In the genomic region with DNA sequence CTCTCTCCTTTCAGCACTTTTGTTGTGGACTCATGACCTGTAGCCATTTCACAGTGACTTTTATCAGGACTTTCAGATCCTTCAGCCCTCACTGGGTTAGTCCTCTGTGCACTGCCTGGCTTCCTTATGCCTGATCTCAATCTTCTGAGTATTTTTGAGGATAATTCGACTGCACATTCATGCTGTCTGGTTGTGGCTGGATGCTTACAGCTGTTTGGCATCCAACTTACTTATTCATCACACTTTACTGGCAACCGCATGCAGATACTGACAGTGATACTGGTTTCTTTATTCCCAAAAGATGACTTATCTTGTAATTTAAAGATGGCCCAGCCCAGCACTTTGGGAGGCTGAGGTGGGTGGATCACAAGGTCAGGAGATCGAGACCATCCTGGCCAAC, we compare ENCODE assay signal across 24 cellular contexts.
A peak's percentile ranks its signal among the peaks of the same experiment; 100 is the strongest.
DNase-seq lines count a peak whose midpoint lies in the region; ATAC-seq and TF ChIP-seq lines count a peak whose summit lies in the region.
"Had no signal": no experiment of that assay in that cellular context is flagged by ENCODE, and none has a peak within 500 bp of the region (broad histone marks: within the 10 kb centered on the region; RNA-seq: fewer than 3 reads in every experiment).

No MANE protein-coding gene starts in this region.

- H3K9ac ChIP-seq in GM23248: no peak overlapping the region

- H3K9me3 ChIP-seq in GM23248 (ENCODE audit: low read depth): no peaks in the 10 kb centered on the region
- no peaks in the 10 kb centered on the region for H3K9me3 ChIP-seq in hepatocyte (ENCODE audit: low read depth)
- no peaks in the 10 kb centered on the region for H3K9me3 ChIP-seq in heart left ventricle
- H3K9me3 ChIP-seq: A549 had no signal

- no peaks in the 10 kb centered on the region for H3K36me3 Mint-ChIP-seq in CD14-positive monocyte
- H3K36me3 Mint-ChIP-seq: CD8-positive, alpha-beta memory T cell had no signal

- no peak overlapping the region for H3K27ac Mint-ChIP-seq in CD14-positive monocyte
- H3K27ac Mint-ChIP-seq: B cell; CD8-positive, alpha-beta memory T cell had no signal

- peaks cover 0 to 1% (median 0%) of the 10 kb centered on the region in 3 donors for H3K27me3 Mint-ChIP-seq in CD14-positive monocyte (ENCODE audit: low read depth in 3 of 3)

- H3K27me3 ChIP-seq in GM23248 (replicated peaks; ENCODE audit: insufficient read depth) (no peaks in the 10 kb centered on the region), hepatocyte (no peaks in the 10 kb centered on the region), heart left ventricle (no peaks in the 10 kb centered on the region)

- H3K9me2 ChIP-seq in GM23248 (ENCODE audit: insufficient read depth) (no peaks in the 10 kb centered on the region; the same call in 1 of the 2 replicates), hepatocyte (replicated peaks; ENCODE audit: insufficient read depth) (no peaks in the 10 kb centered on the region)

- no peaks in the 10 kb centered on the region for H3F3A ChIP-seq in GM23248 (ENCODE audit: insufficient read depth)

- H3K4me3 ChIP-seq in AG10803 (ENCODE audit: low read length) (no peak overlapping the region), GM23248 (no peak overlapping the region), hepatocyte (no peak overlapping the region), heart left ventricle (no peak overlapping the region)
- H3K4me3 ChIP-seq: A549, SK-N-MC had no signal

- no peak overlapping the region for H3K4me2 ChIP-seq in GM23248 (ENCODE audit: unreplicated experiment)
- H3K4me2 ChIP-seq in hepatocyte: no peak overlapping the region
- H3K4me2 ChIP-seq: A549 had no signal

- H2AFZ ChIP-seq in GM23248: no peak overlapping the region
- H2AFZ ChIP-seq in hepatocyte: no peak overlapping the region

- DNase-seq in AG10803 (ENCODE audit: low read depth) (peak; percentile 24), GM23248 (peak; percentile 53), amniotic epithelial cell (ENCODE audit: low read depth) (peak; percentile 57), hepatocyte (ENCODE audit: low spot score) (peak; percentile 36), CD14-positive monocyte (ENCODE audit: low spot score) (no peak), heart left ventricle (no peak)
- DNase-seq: CD8-positive, alpha-beta memory T cell; DMS79 treated with DMSO at 0.1 percent for 48 hours; H7; KBM-7; MM.1S; NCI-H1417 treated with DMSO at 0.1 percent for 48 hours; NCI-H1694 treated with DMSO at 0.1 percent for 48 hours; NCI-H2081; NCI-H2227 treated with DMSO at 0.1 percent for 48 hours; NCI-H510A; NCI-H69; SIG-M5 had no signal

- peaks cover 0 to 7% (median 5%) of the 10 kb centered on the region in 7 donors for H3K9me3 Mint-ChIP-seq in CD14-positive monocyte

- H3K27ac ChIP-seq in GM23248 (no peak overlapping the region), hepatocyte (no peak overlapping the region), heart left ventricle (no peak overlapping the region)
- H3K27ac ChIP-seq: A549, C4-2B, SK-N-MC had no signal

- H3K4me1 ChIP-seq in GM23248 (ENCODE audit: insufficient read depth): no peaks in the 10 kb centered on the region
- peaks cover 8% of the 10 kb centered on the region for H3K4me1 ChIP-seq in hepatocyte (ENCODE audit: insufficient read depth)
- H3K4me1 ChIP-seq in heart left ventricle: peaks cover 0 to 16% (median 4%) of the 10 kb centered on the region in 12 donors
- H3K4me1 ChIP-seq: A549 had no signal

- in situ Hi-C loops in GM23248 (cut with MboI): no loop called here

- ATAC-seq in HG02571 (IDR thresholded peaks at IDR 0.05; ENCODE audit: unreplicated experiment) (no peak), heart left ventricle (no peak)
- ATAC-seq: A549, Panc1 had no signal

- H3K4me3 Mint-ChIP-seq in CD14-positive monocyte: no peak overlapping the region
- H3K4me3 Mint-ChIP-seq: B cell; CD8-positive, alpha-beta memory T cell had no signal

- TF ChIP-seq POLR2A in heart left ventricle (IDR thresholded peaks at IDR 0.05): no peak

- H3K79me2 ChIP-seq in GM23248 (ENCODE audit: insufficient read depth) (no peaks in the 10 kb centered on the region), hepatocyte (no peaks in the 10 kb centered on the region)

- 45 to 47% methylated on average over 3 of the region's 3 CpGs for WGBS in GM23248 (ENCODE audit: low coverage in 1 of 2, low lambda C conversion rate in 2 of 2, missing lambda C conversion rate in 2 of 2), 2 experiments
- 88% methylated on average over 3 of the region's 3 CpGs for WGBS in hepatocyte (ENCODE audit: low lambda C conversion rate, missing lambda C conversion rate)
- 74 to 85% (median 80%) methylated on average over 3 of the region's 3 CpGs for WGBS in heart left ventricle, 4 donors

- TF ChIP-seq CTCF in AG10803 (conservative IDR thresholded peaks at IDR 0.05; ENCODE audit: low read length) (no peak), hepatocyte (IDR thresholded peaks at IDR 0.05; ENCODE audit: poor library complexity) (no peak), CD14-positive monocyte (IDR thresholded peaks at IDR 0.05) (no peak), heart left ventricle (IDR thresholded peaks at IDR 0.05) (no peak)

- no peaks in the 10 kb centered on the region for H4K20me1 ChIP-seq in GM23248 (ENCODE audit: insufficient read depth)
- no peaks in the 10 kb centered on the region for H4K20me1 ChIP-seq in hepatocyte (ENCODE audit: insufficient read depth, poor library complexity, severe bottlenecking)

- intact Hi-C loops in CD14-positive monocyte (cut with micrococcal nuclease): no loop called here
- intact Hi-C loops in heart left ventricle (cut with DNase I): loop anchor here in 1 of 10 donors (5.0 kb wide), 1 partner anchor 184 kb away; no protein-coding TSS in a partner anchor

- no peaks in the 10 kb centered on the region for H3K4me1 Mint-ChIP-seq in CD14-positive monocyte
- H3K4me1 Mint-ChIP-seq: B cell; CD8-positive, alpha-beta memory T cell had no signal

- no peaks in the 10 kb centered on the region for H3K36me3 ChIP-seq in GM23248 (ENCODE audit: low read depth)
- no peaks in the 10 kb centered on the region for H3K36me3 ChIP-seq in hepatocyte (replicated peaks; ENCODE audit: insufficient read depth, low read depth)
- H3K36me3 ChIP-seq in heart left ventricle: no peaks in the 10 kb centered on the region

Comparison
In these comparisons a context has a peak if more than half of its experiments do, and no peak if none do; other contexts are left out.
1. DNase-seq: peak in AG10803 (single experiment), GM23248 (single experiment), amniotic epithelial cell (single experiment) and hepatocyte (single experiment); none in CD14-positive monocyte (single experiment) and heart left ventricle (0 of 5).